32 cellular contexts compared by ENCODE assay signal in genomic region chr2:6418316-6418715, GRCh38.
"Had no signal": no experiment of that assay in that cellular context is flagged by ENCODE, and none has a peak within 500 bp of the region (broad histone marks: within the 10 kb centered on the region; RNA-seq: fewer than 3 reads in every experiment).

No MANE protein-coding gene starts in this region.

- H3K27me3 Mint-ChIP-seq: activated naive CD8-positive, alpha-beta T cell treated with anti-CD3 and anti-CD28 coated beads for 36 hours; naive thymus-derived CD8-positive, alpha-beta T cell; stimulated activated naive B cell treated with anti-CD40 and anti-IgM and Interleukin-4, amounts not matched to agents 10 μg/mL and 1 μg/mL and 100 μg/mL, for 72 hours had no signal

- H3K27ac ChIP-seq: adrenal gland, body of pancreas, cardiac muscle cell, colonic mucosa, gastroesophageal sphincter, neutrophil, right lobe of liver, skin epidermis, stomach, thyroid gland, VCaP had no signal

- H3K4me3 ChIP-seq: adrenal gland, body of pancreas, cardiac muscle cell, colonic mucosa, gastroesophageal sphincter, right lobe of liver, skin epidermis, stomach, thyroid gland had no signal

- H3K9me3 ChIP-seq: adrenal gland, body of pancreas, colonic mucosa, gastroesophageal sphincter, neutrophil, right lobe of liver, stomach, thyroid gland had no signal

- H3K27me3 ChIP-seq: adrenal gland, body of pancreas, cardiac muscle cell, colonic mucosa, neutrophil, right lobe of liver, stomach, thyroid gland had no signal

- H3K36me3 Mint-ChIP-seq: activated naive CD8-positive, alpha-beta T cell treated with anti-CD3 and anti-CD28 coated beads for 36 hours; naive thymus-derived CD8-positive, alpha-beta T cell; stimulated activated naive B cell treated with anti-CD40 and anti-IgM and Interleukin-4, amounts not matched to agents 10 μg/mL and 1 μg/mL and 100 μg/mL, for 72 hours had no signal

- ATAC-seq: body of pancreas; gastroesophageal sphincter; left cardiac atrium; left ventricle myocardium superior; naive thymus-derived CD8-positive, alpha-beta T cell; right lobe of liver; stimulated activated naive B cell treated with anti-CD40 and anti-IgM and Interleukin-4, amounts not matched to agents 10 μg/mL and 1 μg/mL and 100 μg/mL, for 72 hours had no signal

- H3K4me3 Mint-ChIP-seq: activated naive CD4-positive, alpha-beta T cell treated with anti-CD3 and anti-CD28 coated beads for 36 hours; activated naive CD8-positive, alpha-beta T cell treated with anti-CD3 and anti-CD28 coated beads for 36 hours; naive thymus-derived CD8-positive, alpha-beta T cell; stimulated activated naive B cell treated with anti-CD40 and anti-IgM and Interleukin-4, amounts not matched to agents 10 μg/mL and 1 μg/mL and 100 μg/mL, for 72 hours; T-helper 1 cell treated with Interleukin-12 subunit alpha and Interleukin-12 subunit beta and Interleukin-4 antibody, amounts not matched to agents 30 μg/mL and 1 μg/mL, for 36 hours had no signal

- H3K4me1 Mint-ChIP-seq: activated naive CD8-positive, alpha-beta T cell treated with anti-CD3 and anti-CD28 coated beads for 36 hours; naive thymus-derived CD8-positive, alpha-beta T cell had no signal

- H3K27ac Mint-ChIP-seq: activated naive CD4-positive, alpha-beta T cell treated with anti-CD3 and anti-CD28 coated beads for 36 hours; naive thymus-derived CD8-positive, alpha-beta T cell; stimulated activated naive B cell treated with anti-CD40 and anti-IgM and Interleukin-4, amounts not matched to agents 10 μg/mL and 1 μg/mL and 100 μg/mL, for 72 hours; T-helper 1 cell treated with Interleukin-12 subunit alpha and Interleukin-12 subunit beta and Interleukin-4 antibody, amounts not matched to agents 30 μg/mL and 1 μg/mL, for 36 hours had no signal

- DNase-seq: activated CD4-positive, alpha-beta T cell treated with anti-CD3 and anti-CD28 coated beads for 4 hours; activated CD4-positive, alpha-beta T cell treated with anti-CD3 and anti-CD28 coated beads, Interleukin-2, amount 50 U/mL, for 4 hours; activated effector memory CD4-positive, alpha-beta T cell treated with anti-CD3 and anti-CD28 coated beads, Interleukin-2, amount 50 U/mL, for 16 hours; activated naive CD4-positive, alpha-beta T cell treated with anti-CD3 and anti-CD28 coated beads for 36 hours; activated naive CD8-positive, alpha-beta T cell treated with anti-CD3 and anti-CD28 coated beads for 36 hours; adrenal gland; aorta; body of pancreas; cerebellar nuclear complex; colonic mucosa; effector CD8-positive, alpha-beta T cell; head of caudate nucleus; hippocampal formation; left cardiac atrium; left ventricle myocardium superior; mammary epithelial cell; midbrain; naive thymus-derived CD8-positive, alpha-beta T cell; right lobe of liver; stimulated activated CD4-positive, alpha-beta T cell treated with anti-CD3 and anti-CD28 coated beads, Interleukin-1b, Interleukin-23, amount 100 ng/mL, for 48 hours; stimulated activated CD4-positive, alpha-beta T cell treated with anti-CD3 and anti-CD28 coated beads, Interleukin-4, amount 100 ng/mL, for 4 hours; stimulated activated CD8-positive, alpha-beta memory T cell treated with anti-CD3 and anti-CD28 coated beads, Interleukin-4, amount 100 ng/mL, for 48 hours; stimulated activated naive B cell treated with anti-CD40 and anti-IgM and Interleukin-4, amounts not matched to agents 10 μg/mL and 1 μg/mL and 100 μg/mL, for 72 hours; stomach; T-helper 9 cell; thyroid gland had no signal

- H3K4me1 ChIP-seq: adrenal gland, body of pancreas, colonic mucosa, gastroesophageal sphincter, right lobe of liver, stomach had no signal

- H3K9me3 Mint-ChIP-seq: activated naive CD8-positive, alpha-beta T cell treated with anti-CD3 and anti-CD28 coated beads for 36 hours; T-helper 1 cell treated with Interleukin-12 subunit alpha and Interleukin-12 subunit beta and Interleukin-4 antibody, amounts not matched to agents 30 μg/mL and 1 μg/mL, for 36 hours had no signal

- H3K36me3 ChIP-seq: adrenal gland, cardiac muscle cell, colonic mucosa, gastroesophageal sphincter, neutrophil, right lobe of liver, stomach, thyroid gland had no signal
